In the genomic region with DNA sequence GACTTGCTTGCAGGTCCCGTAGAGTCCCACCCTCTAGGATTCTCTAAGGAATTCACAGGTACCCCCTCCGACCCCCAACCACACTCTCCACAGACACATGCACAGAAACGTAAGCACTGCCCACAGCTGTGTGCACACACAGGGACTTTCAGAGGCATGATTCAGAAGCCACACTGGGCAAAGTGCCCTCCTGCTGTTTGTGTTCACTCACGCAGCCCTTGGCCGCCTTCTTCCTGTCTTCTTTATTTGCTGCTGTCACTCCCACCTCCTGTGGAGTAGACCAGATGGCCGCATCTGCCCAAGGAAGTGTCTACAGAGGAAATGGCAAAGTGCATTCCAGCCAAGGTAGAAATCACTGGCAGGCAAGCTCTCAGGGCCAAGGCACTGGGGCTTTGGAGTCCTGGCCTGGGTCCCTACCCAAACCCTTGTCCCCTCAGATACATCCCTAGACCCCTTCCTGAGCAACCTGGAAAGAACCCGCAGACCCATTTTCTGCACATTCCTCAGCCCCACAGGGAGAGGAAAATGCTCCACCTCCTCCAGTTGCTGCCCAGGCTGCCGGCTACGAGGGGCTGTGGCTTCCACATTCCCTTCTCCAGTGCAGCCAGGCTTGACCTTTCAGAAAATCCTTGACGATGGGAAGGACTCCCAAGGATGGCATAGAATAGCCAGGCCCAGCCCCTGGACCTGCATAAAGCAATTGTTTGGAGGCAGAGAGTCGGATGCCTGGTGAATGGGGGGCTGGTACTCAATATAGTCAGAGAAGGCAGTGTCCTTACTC, we compare ENCODE assay signal across 9 cellular contexts. TPM values are rescaled to one million over a fixed set of nuclear protein-coding genes. Genes with fewer than 3 reads are reported as not detected.
DNase-seq lines count a peak whose midpoint lies in the region; ATAC-seq and TF ChIP-seq lines count a peak whose summit lies in the region.
"Had no signal": no experiment of that assay in that cellular context is flagged by ENCODE, and none has a peak within 500 bp of the region (broad histone marks: within the 10 kb centered on the region; RNA-seq: fewer than 3 reads in every experiment).

No MANE protein-coding gene starts in this region.

- H3K4me1 Mint-ChIP-seq in activated CD8-positive, alpha-beta memory T cell treated with anti-CD3 and anti-CD28 coated beads, Interleukin-2, amount 10 ng/mL, durations not matched to agents 7 days and 5 days, result peaks cover 40% of the 10 kb centered on the region

- no peak for TF ChIP-seq CTCF in upper lobe of left lung (IDR thresholded peaks at IDR 0.05)

- in situ Hi-C loops in Caki2 (cut with HindIII; ENCODE audit: low pct_unique_long_range_greater_than_20kb, low sequenced_read_pairs), result no loop called here

- ATAC-seq in GM21576 (IDR thresholded peaks at IDR 0.05; ENCODE audit: unreplicated experiment) (peak; percentile 54), upper lobe of left lung (ENCODE audit: low FRiP score in 2 of 2) (peak; percentile 32 to 47)
- ATAC-seq in activated CD8-positive, alpha-beta memory T cell treated with anti-CD3 and anti-CD28 coated beads, Interleukin-2, amount 10 ng/mL, durations not matched to agents 7 days and 5 days, result peak; percentile 59

- no peaks in the 10 kb centered on the region for H3K27me3 ChIP-seq in upper lobe of left lung

- CTCF ChIA-PET in activated CD8-positive, alpha-beta memory T cell treated with anti-CD3 and anti-CD28 coated beads, Interleukin-2, amount 10 ng/mL, durations not matched to agents 7 days and 5 days (lab: Charles Lee), result interaction anchor here (0.6 kb wide), 1 partner anchor 248 kb away, joined by 3 read pairs; no protein-coding TSS in a partner anchor

- peak overlapping the region in 1 of 4 donors; percentile 30 for H3K27ac ChIP-seq in upper lobe of left lung

- peak overlapping the region; percentile 52 for H3K27ac Mint-ChIP-seq in activated CD8-positive, alpha-beta memory T cell treated with anti-CD3 and anti-CD28 coated beads, Interleukin-2, amount 10 ng/mL, durations not matched to agents 7 days and 5 days

- DNase-seq in Caki2 (ENCODE audit: low read depth) (peak; percentile 84), NCI-H187 (lab: John Stamatoyannopoulos, UW) (peak; percentile 56 to 69), iris pigment epithelial cell (ENCODE audit: low read depth) (peak; percentile 55), upper lobe of left lung (peak in 1 of 2 donors; percentile 53), cerebellum (ENCODE audit: low spot score) (no peak), hippocampal formation (lab: John Stamatoyannopoulos, UW) (no peak)
- peak; percentile 56 for DNase-seq in activated CD8-positive, alpha-beta memory T cell treated with anti-CD3 and anti-CD28 coated beads, Interleukin-2, amount 10 ng/mL, durations not matched to agents 7 days and 5 days

- WGBS in upper lobe of left lung, 2 donors, result 35 to 42% methylated on average over 10 of the region's 11 CpGs

- no peaks in the 10 kb centered on the region for H3K9me3 Mint-ChIP-seq in activated CD8-positive, alpha-beta memory T cell treated with anti-CD3 and anti-CD28 coated beads, Interleukin-2, amount 10 ng/mL, durations not matched to agents 7 days and 5 days (ENCODE audit: low read depth)

- peaks cover 2% of the 10 kb centered on the region for H3K27me3 Mint-ChIP-seq in activated CD8-positive, alpha-beta memory T cell treated with anti-CD3 and anti-CD28 coated beads, Interleukin-2, amount 10 ng/mL, durations not matched to agents 7 days and 5 days

- H3K4me3 ChIP-seq in upper lobe of left lung, result no peak overlapping the region

- no peaks in the 10 kb centered on the region for H3K36me3 ChIP-seq in upper lobe of left lung

- no peaks in the 10 kb centered on the region for H3K9me3 ChIP-seq in upper lobe of left lung

- TF ChIP-seq POLR2A in upper lobe of left lung (IDR thresholded peaks at IDR 0.05), result no peak

- peaks cover 5 to 11% (median 8%) of the 10 kb centered on the region in 4 donors for H3K4me1 ChIP-seq in upper lobe of left lung

- TF ChIP-seq EP300 in upper lobe of left lung (IDR thresholded peaks at IDR 0.05), result no peak

- H3K4me3 Mint-ChIP-seq in activated CD8-positive, alpha-beta memory T cell treated with anti-CD3 and anti-CD28 coated beads, Interleukin-2, amount 10 ng/mL, durations not matched to agents 7 days and 5 days, result no peak overlapping the region

- H3K36me3 Mint-ChIP-seq in activated CD8-positive, alpha-beta memory T cell treated with anti-CD3 and anti-CD28 coated beads, Interleukin-2, amount 10 ng/mL, durations not matched to agents 7 days and 5 days, result no peaks in the 10 kb centered on the region

RNA-seq across cellular contexts. Expression of a gene that starts 21.6 kb away (rescaled TPM):
- not detected in 2 replicates for total RNA-seq in Caki2 (2014; rRNA removed; shearing (Covaris generic); ENCODE audit: low replicate concordance)
- total RNA-seq in activated CD8-positive, alpha-beta memory T cell treated with anti-CD3 and anti-CD28 coated beads, Interleukin-2, amount 10 ng/mL, durations not matched to agents 7 days and 5 days, result 10 to 100 TPM in 1 of 2 experiments, 1 to 10 TPM in 1; 9.9 to 13.1 TPM
- total RNA-seq in upper lobe of left lung, result 10 to 100 TPM; 15.6 to 39.6 (median 31.7) TPM
- 2.5 TPM for total RNA-seq in cerebellum
- total RNA-seq: epithelial cell of proximal tubule had no signal

RNA-seq across cellular contexts. Expression of a gene that starts 49.7 kb away (rescaled TPM):
- 8.6 and 10.2 TPM in 2 replicates for total RNA-seq in Caki2 (2014; rRNA removed; shearing (Covaris generic); ENCODE audit: low replicate concordance)
- total RNA-seq in activated CD8-positive, alpha-beta memory T cell treated with anti-CD3 and anti-CD28 coated beads, Interleukin-2, amount 10 ng/mL, durations not matched to agents 7 days and 5 days, result 1 to 10 TPM; 7.5 to 8.4 TPM
- total RNA-seq in upper lobe of left lung (1 to 10 TPM; 3.0 to 6.5 (median 5.5) TPM), cerebellum (8.2 TPM)

Comparison
In these comparisons a context has a peak if more than half of its experiments do, and no peak if none do; other contexts are left out.
1. DNase-seq: peak in Caki2 (single experiment), NCI-H187 (2 of 2), activated CD8-positive, alpha-beta memory T cell treated with anti-CD3 and anti-CD28 coated beads, Interleukin-2, amount 10 ng/mL, durations not matched to agents 7 days and 5 days (single experiment) and iris pigment epithelial cell (single experiment); none in cerebellum (single experiment) and hippocampal formation (0 of 2).
2. Peak in every context shown above with its lines, with median percentiles within 50 percentile points of each other: ATAC-seq.